In the genomic region with DNA sequence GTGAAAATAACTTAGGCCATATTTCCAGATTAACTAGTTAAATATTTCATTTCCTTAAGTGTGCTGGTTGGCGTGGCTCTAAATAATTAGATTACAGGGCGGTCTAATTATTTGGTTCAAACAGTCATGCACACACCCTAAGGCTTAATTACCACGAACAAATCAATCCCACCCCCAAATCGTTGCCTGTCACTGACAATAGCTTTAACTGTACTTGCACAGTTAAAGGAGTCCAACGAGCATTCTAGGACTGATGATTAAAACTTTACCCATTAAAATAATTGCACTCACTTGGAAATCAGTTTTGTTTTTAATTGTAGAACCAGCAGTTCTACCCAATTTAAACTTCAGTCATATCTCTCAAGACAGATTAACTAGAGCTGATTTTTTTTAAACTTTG, we compare ENCODE assay signal across 7 cellular contexts. TPM values are rescaled to one million over a fixed set of nuclear protein-coding genes. Genes with fewer than 3 reads are reported as not detected.
DNase-seq lines count a peak whose midpoint lies in the region; ATAC-seq and TF ChIP-seq lines count a peak whose summit lies in the region.

No MANE protein-coding gene starts in this region.

- H3K9me3 ChIP-seq in OCI-LY1 (ENCODE audit: low read length): no peaks in the 10 kb centered on the region
- no peaks in the 10 kb centered on the region for H3K9me3 ChIP-seq in sigmoid colon

- 0 out of 2 replicates have a peak overlapping the region, but pooled peaks have one; percentile 14 for H2AFZ ChIP-seq in GM23338
- H2AFZ ChIP-seq in OCI-LY1 (ENCODE audit: low read length): no peak overlapping the region

- peak overlapping the region; percentile 94 for H3K4me2 ChIP-seq in GM23338
- peak overlapping the region; percentile 96 for H3K4me2 ChIP-seq in OCI-LY1 (ENCODE audit: low read length)

- intact Hi-C loops in sigmoid colon (cut with DNase I): no loop called here

- no peaks in the 10 kb centered on the region for H3K36me3 ChIP-seq in GM23338 (ENCODE audit: insufficient read depth)
- H3K36me3 ChIP-seq in OCI-LY1 (ENCODE audit: insufficient read depth, low read length): no peaks in the 10 kb centered on the region; the same call in 1 of the 2 replicates
- no peaks in the 10 kb centered on the region for H3K36me3 ChIP-seq in sigmoid colon

- peaks cover 10% of the 10 kb centered on the region; the same call in 2 of the 3 replicates for H3K9me3 Mint-ChIP-seq in GM23338
- peaks cover 4% of the 10 kb centered on the region for H3K9me3 Mint-ChIP-seq in endothelial cell (ENCODE audit: unreplicated experiment)

- H3K79me2 ChIP-seq in GM23338 (replicated peaks; ENCODE audit: insufficient read depth): peaks cover 23% of the 10 kb centered on the region
- no peaks in the 10 kb centered on the region for H3K79me2 ChIP-seq in OCI-LY1 (ENCODE audit: insufficient read depth, low read length)

- H4K20me1 ChIP-seq in GM23338 (replicated peaks; ENCODE audit: insufficient read depth): no peaks in the 10 kb centered on the region; the same call in 1 of the 2 replicates
- H4K20me1 ChIP-seq in OCI-LY1 (ENCODE audit: insufficient read depth, low read length): no peaks in the 10 kb centered on the region

- H3K4me1 ChIP-seq in GM23338 (ENCODE audit: insufficient read depth) (peaks cover 28% of the 10 kb centered on the region), OCI-LY1 (ENCODE audit: insufficient read depth, low read length, severe bottlenecking) (peaks cover 33% of the 10 kb centered on the region), sigmoid colon (peaks cover 0 to 33% (median 23%) of the 10 kb centered on the region in 4 donors)

- H3K27me3 ChIP-seq in GM23338 (ENCODE audit: insufficient read depth) (no peaks in the 10 kb centered on the region), OCI-LY1 (ENCODE audit: insufficient read depth, low read length) (no peaks in the 10 kb centered on the region), sigmoid colon (no peaks in the 10 kb centered on the region)

- H3K4me3 ChIP-seq in GM23338 (peak overlapping the region; percentile 75), OCI-LY1 (ENCODE audit: low read depth, low read length, poor library complexity, severe bottlenecking) (peak overlapping the region; percentile 77), sigmoid colon (peak overlapping the region in 3 of 4 donors; percentile 91 to 96 (median 94))

- H3K27ac ChIP-seq in GM23338 (ENCODE audit: low read depth): peak overlapping the region; percentile 100
- peak overlapping the region; percentile 97 for H3K27ac ChIP-seq in OCI-LY1 (ENCODE audit: low read depth, low read length, poor library complexity, severe bottlenecking)
- H3K27ac ChIP-seq in sigmoid colon: peak overlapping the region in 1 of 4 donors; percentile 87

- TF ChIP-seq EP300 in sigmoid colon (IDR thresholded peaks at IDR 0.05): no peak

- no peak for TF ChIP-seq POLR2A in sigmoid colon (IDR thresholded peaks at IDR 0.05)

- peak overlapping the region; percentile 98 for H3K9ac ChIP-seq in OCI-LY1 (ENCODE audit: low read length)

- H3F3A ChIP-seq in GM23338 (replicated peaks; ENCODE audit: low read depth) (0 out of 2 replicates have a peak, but pooled peaks cover 2% of the 10 kb centered on the region), OCI-LY1 (ENCODE audit: insufficient read depth, low read length) (no peaks in the 10 kb centered on the region)

- peak overlapping the region; percentile 86 for H3K4me3 Mint-ChIP-seq in GM23338
- peak overlapping the region; percentile 96 for H3K4me3 Mint-ChIP-seq in endothelial cell (ENCODE audit: unreplicated experiment)

- peaks cover 27% of the 10 kb centered on the region for H3K4me1 Mint-ChIP-seq in GM23338
- H3K4me1 Mint-ChIP-seq in endothelial cell (ENCODE audit: unreplicated experiment): peaks cover 19% of the 10 kb centered on the region

- H3K27me3 Mint-ChIP-seq in GM23338 (ENCODE audit: insufficient read depth, low read depth, poor library complexity): peaks cover 15% of the 10 kb centered on the region
- H3K27me3 Mint-ChIP-seq in endothelial cell (ENCODE audit: unreplicated experiment): peaks cover 9% of the 10 kb centered on the region

- DNase-seq in GM23338 (ENCODE audit: low spot score): no peak
- no peak for DNase-seq in endothelial cell (ENCODE audit: low spot score)
- no peak for DNase-seq in sigmoid colon
- DNase-seq in globus pallidus (ENCODE audit: low spot score): no peak
- no peak for DNase-seq in Kasumi-1 (lab: John Stamatoyannopoulos, UW)
- no peak for DNase-seq in GM13977 (ENCODE audit: low spot score)

- H3K36me3 Mint-ChIP-seq in GM23338 (ENCODE audit: low read depth) (peaks cover 6% of the 10 kb centered on the region; the same call in 2 of the 3 replicates), endothelial cell (ENCODE audit: low read depth, unreplicated experiment) (peaks cover 8% of the 10 kb centered on the region)

- in situ Hi-C loops in GM13977 (cut with MboI; ENCODE audit: low pct_unique_long_range_greater_than_20kb, low sequenced_read_pairs, unreplicated experiment): no loop called here

- H3K27ac Mint-ChIP-seq in GM23338 (peak overlapping the region; percentile 100), endothelial cell (ENCODE audit: unreplicated experiment) (peak overlapping the region; percentile 90)

- H3K9me2 ChIP-seq in GM23338 (ENCODE audit: insufficient read depth) (no peaks in the 10 kb centered on the region), OCI-LY1 (ENCODE audit: low read depth, low read length) (no peaks in the 10 kb centered on the region)

- no peak for TF ChIP-seq CTCF in GM23338 (conservative IDR thresholded peaks at IDR 0.05; ENCODE audit: low read depth in 2 of 2)
- TF ChIP-seq CTCF in OCI-LY1 (IDR thresholded peaks at IDR 0.05; ENCODE audit: low read length): no peak
- no peak for TF ChIP-seq CTCF in endothelial cell (IDR thresholded peaks at IDR 0.05; ENCODE audit: unreplicated experiment)
- TF ChIP-seq CTCF in sigmoid colon (IDR thresholded peaks at IDR 0.05): no peak
- TF ChIP-seq CTCF in GM13977 (IDR thresholded peaks at IDR 0.05; ENCODE audit: extremely low read depth, insufficient read depth, missing control alignments): no peak

- WGBS in sigmoid colon, 2 donors: 18 to 49% methylated on average over 5 of the region's 5 CpGs

- no peak for ATAC-seq in GM23338

TF ChIP-seq in GM23338, 12 proteins besides CTCF, POLR2A, EP300 and RAD21 (continues in another document):
- TF ChIP-seq JUNB (IDR thresholded peaks at IDR 0.05; ENCODE audit: unreplicated experiment) (no peak), ZNF331 (CRISPR knock-in tag; IDR thresholded peaks at IDR 0.05; ENCODE audit: low read depth) (no peak), POLR2AphosphoS5 (IDR thresholded peaks at IDR 0.05; ENCODE audit: low read depth) (no peak), NANOG (IDR thresholded peaks at IDR 0.05; ENCODE audit: borderline replicate concordance) (no peak), STAT1 (IDR thresholded peaks at IDR 0.05; ENCODE audit: unreplicated experiment) (no peak), CREB1 (CRISPR knock-in tag; IDR thresholded peaks at IDR 0.05; ENCODE audit: low read depth) (no peak), EZH2phosphoT487 (IDR thresholded peaks at IDR 0.05; ENCODE audit: unreplicated experiment) (no peak), ZNF114 (CRISPR knock-in tag; IDR thresholded peaks at IDR 0.05) (no peak)
- TF ChIP-seq, protein P1, sequence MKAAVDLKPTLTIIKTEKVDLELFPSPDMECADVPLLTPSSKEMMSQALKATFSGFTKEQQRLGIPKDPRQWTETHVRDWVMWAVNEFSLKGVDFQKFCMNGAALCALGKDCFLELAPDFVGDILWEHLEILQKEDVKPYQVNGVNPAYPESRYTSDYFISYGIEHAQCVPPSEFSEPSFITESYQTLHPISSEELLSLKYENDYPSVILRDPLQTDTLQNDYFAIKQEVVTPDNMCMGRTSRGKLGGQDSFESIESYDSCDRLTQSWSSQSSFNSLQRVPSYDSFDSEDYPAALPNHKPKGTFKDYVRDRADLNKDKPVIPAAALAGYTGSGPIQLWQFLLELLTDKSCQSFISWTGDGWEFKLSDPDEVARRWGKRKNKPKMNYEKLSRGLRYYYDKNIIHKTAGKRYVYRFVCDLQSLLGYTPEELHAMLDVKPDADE (IDR thresholded peaks at IDR 0.05): no peak

RNA-seq across cellular contexts. Expression of a gene that starts 1.5 kb away (rescaled TPM):
- total RNA-seq in GM23338 (2014; rRNA removed; shearing (Covaris generic)): 52.0 and 66.1 TPM in 2 replicates
- polyA plus RNA-seq in GM23338 (2016; fragmentation: Nextera tagmentation; extraction: Ambion mirVana) (29.9 and 38.8 TPM in 2 replicates), sigmoid colon (1 to 10 TPM; 2.3 to 6.3 (median 3.0) TPM)
- total RNA-seq in endothelial cell (ENCODE audit: unreplicated experiment) (24.5 TPM), sigmoid colon (10 to 100 TPM; 15.0 to 35.5 (median 20.3) TPM)
